10 cellular contexts compared by ENCODE assay signal in genomic region chr3:46935168-46935858, GRCh38. TPM values are rescaled to one million over a fixed set of nuclear protein-coding genes. Genes with fewer than 3 reads are reported as not detected.
DNase-seq lines count a peak whose midpoint lies in the region; ATAC-seq, FAIRE-seq and TF ChIP-seq lines count a peak whose summit lies in the region.
"Had no signal": no experiment of that assay in that cellular context is flagged by ENCODE, and none has a peak within 500 bp of the region (broad histone marks: within the 10 kb centered on the region; RNA-seq: fewer than 3 reads in every experiment).

No MANE protein-coding gene starts in this region.

- H3K9me3 ChIP-seq in pancreas: no peaks in the 10 kb centered on the region

- peaks cover 3% of the 10 kb centered on the region for H3K36me3 Mint-ChIP-seq in glutamatergic neuron (ENCODE audit: unreplicated experiment)

- no peak overlapping the region for H3K27ac Mint-ChIP-seq in glutamatergic neuron (ENCODE audit: unreplicated experiment)

- H3K4me1 ChIP-seq in pancreas: peaks cover 87 to 96% (median 91%) of the 10 kb centered on the region in 3 donors

- WGBS in pancreas, 2 donors: 34 to 38% methylated on average over 7 of the region's 7 CpGs

- TF ChIP-seq CTCF in pancreas (IDR thresholded peaks at IDR 0.05) (peak in 2 of 4 donors; percentile 6 to 18), glutamatergic neuron (IDR thresholded peaks at IDR 0.05; ENCODE audit: partially characterized antibody, unreplicated experiment) (no peak)

- peaks cover 2% of the 10 kb centered on the region for H3K27me3 Mint-ChIP-seq in glutamatergic neuron (ENCODE audit: unreplicated experiment)

- peak overlapping the region; percentile 54 to 72 (median 64) for H3K27ac ChIP-seq in pancreas

- H3K9me3 Mint-ChIP-seq in glutamatergic neuron (ENCODE audit: unreplicated experiment): peaks cover 9% of the 10 kb centered on the region
- H3K9me3 Mint-ChIP-seq: activated T-cell treated with anti-CD3 and anti-CD28 coated beads, Interleukin-2, amount 50 U/mL, for 4 hours had no signal

- H3K4me3 Mint-ChIP-seq in glutamatergic neuron (ENCODE audit: unreplicated experiment): no peak overlapping the region
- H3K4me3 Mint-ChIP-seq: activated T-cell treated with anti-CD3 and anti-CD28 coated beads, Interleukin-2, amount 50 U/mL, for 4 hours had no signal

- intact Hi-C loops in pancreas (cut with DNase I): loop anchor here in 1 of 3 donors (5.0 kb wide), 1 partner anchor 37 kb away; no protein-coding TSS in a partner anchor

- peak; percentile 40 for DNase-seq in SIG-M5 treated with dmso at 0.1 percent for 504 hours (lab: John Stamatoyannopoulos, UW; ENCODE audit: unreplicated experiment)
- no peak for DNase-seq in SIG-M5 (lab: John Stamatoyannopoulos, UW)
- DNase-seq in UCSD-AML1 (lab: John Stamatoyannopoulos, UW; ENCODE audit: unreplicated experiment): peak; percentile 49
- peak; percentile 90 for DNase-seq in glomerular endothelial cell (ENCODE audit: extremely low read depth, low read depth, low spot score)
- peak in 5 of 6 donors; percentile 82 to 92 (median 87) for DNase-seq in pancreas
- no peak for DNase-seq in NCI-H2107 treated with DMSO at 0.1 percent for 48 hours (lab: John Stamatoyannopoulos, UW; ENCODE audit: unreplicated experiment)
- no peak for DNase-seq in glutamatergic neuron
- DNase-seq: activated T-cell treated with anti-CD3 and anti-CD28 coated beads, Interleukin-2, amount 50 U/mL, for 4 hours; DND-41 had no signal

- H3K4me3 ChIP-seq in pancreas: no peak overlapping the region

- peaks cover 0 to 4% (median 0%) of the 10 kb centered on the region in 3 donors for H3K36me3 ChIP-seq in pancreas

- peaks cover 10% of the 10 kb centered on the region for H3K4me1 Mint-ChIP-seq in glutamatergic neuron (ENCODE audit: low read depth, unreplicated experiment)

- ATAC-seq in pancreas: peak; percentile 80 to 85 (median 83)
- ATAC-seq in HG02970 (IDR thresholded peaks at IDR 0.05; ENCODE audit: low FRiP score, unreplicated experiment): no peak

- no peak for FAIRE-seq in pancreas (lab: Jason Lieb, UNC)

- no peaks in the 10 kb centered on the region for H3K27me3 ChIP-seq in pancreas

RNA-seq across cellular contexts. Expression of gene CCDC12, which starts 41.2 kb away (rescaled TPM):
- total RNA-seq in glomerular endothelial cell (38.4 and 39.6 TPM in 2 replicates), pancreas (10 to 100 TPM; 20.7 to 30.4 (median 22.4) TPM), glutamatergic neuron (ENCODE audit: unreplicated experiment) (41.4 TPM)
- 10 to 100 TPM; 64.9 to 82.8 TPM for polyA plus RNA-seq in pancreas

RNA-seq across cellular contexts. Expression of gene NBEAL2, which starts 44.2 kb away (rescaled TPM):
- total RNA-seq in glomerular endothelial cell: 51.7 and 98.0 TPM in 2 replicates
- 10 to 100 TPM; 30.6 to 67.4 (median 37.1) TPM for total RNA-seq in pancreas
- 100 to 1,000 TPM; 231 to 265 TPM for polyA plus RNA-seq in pancreas
- total RNA-seq in glutamatergic neuron (ENCODE audit: unreplicated experiment): 38.0 TPM

RNA-seq across cellular contexts. Expression of gene PTH1R, which starts 57.8 kb away (rescaled TPM):
- not detected in 2 replicates for total RNA-seq in glomerular endothelial cell
- 1 to 10 TPM in 4 of 6 donors, under 1 TPM in 2; 0.49 to 2.9 (median 1.3) TPM for total RNA-seq in pancreas
- polyA plus RNA-seq in pancreas: 10 to 100 TPM; 32.0 to 34.8 TPM
- total RNA-seq in glutamatergic neuron (ENCODE audit: unreplicated experiment): 0.29 TPM
- total RNA-seq: activated T-cell treated with anti-CD3 and anti-CD28 coated beads, Interleukin-2, amount 50 U/mL, for 4 hours had no signal

Comparison
In these comparisons a context has a peak if more than half of its experiments do, and no peak if none do; other contexts are left out.
1. DNase-seq: peak in SIG-M5 treated with dmso at 0.1 percent for 504 hours (single experiment), UCSD-AML1 (single experiment), glomerular endothelial cell (single experiment) and pancreas (5 of 6); none in SIG-M5 (single experiment), NCI-H2107 treated with DMSO at 0.1 percent for 48 hours (single experiment) and glutamatergic neuron (single experiment).